ENCODE assay signal across 1 cellular context in genomic region chr18:54848121-54848520, GRCh38.
A peak's percentile ranks its signal among the peaks of the same experiment; 100 is the strongest.
TF ChIP-seq lines count a peak whose summit lies in the region.

No MANE protein-coding gene starts in this region.

TF ChIP-seq in H1, 55 proteins besides CTCF, POLR2A, EP300 and RAD21:
- TF ChIP-seq CEBPB (IDR thresholded peaks at IDR 0.05; ENCODE audit: low read depth, low read length) (no peak), TAF7 (optimal IDR thresholded peaks at IDR 0.05; ENCODE audit: borderline replicate concordance, low read depth, low read length) (no peak), TEAD4 (IDR thresholded peaks at IDR 0.05; ENCODE audit: low read depth, low read length) (no peak), PHF8 (conservative IDR thresholded peaks at IDR 0.05; ENCODE audit: low read depth, low read length) (no peak), MAFK (IDR thresholded peaks at IDR 0.05; ENCODE audit: low read depth, low read length) (peak; percentile 45; the same call in 1 of the 2 replicates), SP4 (IDR thresholded peaks at IDR 0.05; ENCODE audit: low read length) (no peak)
